9 cellular contexts compared by ENCODE assay signal in genomic region chr4:39043058-39043696, GRCh38. TPM values are rescaled to one million over a fixed set of nuclear protein-coding genes. Genes with fewer than 3 reads are reported as not detected.
DNase-seq lines count a peak whose midpoint lies in the region; ATAC-seq and TF ChIP-seq lines count a peak whose summit lies in the region.
"Had no signal": no experiment of that assay in that cellular context is flagged by ENCODE, and none has a peak within 500 bp of the region (broad histone marks: within the 10 kb centered on the region; RNA-seq: fewer than 3 reads in every experiment).

No MANE protein-coding gene starts in this region.

- intact Hi-C loops in heart right ventricle (cut with DNase I) (loop anchor here in 3 of 10 donors (5.0 to 10.0 kb wide), 4 partner anchors 82 to 142 kb away; partner anchors contain the start of gene WDR19 (in 2 of the 3)), Right ventricle myocardium superior (cut with DNase I) (no loop called here), lower lobe of right lung (cut with DNase I) (no loop called here), uterus (cut with DNase I; ENCODE audit: low total_unique reads) (no loop called here)

- H3K27me3 ChIP-seq in heart right ventricle (no peaks in the 10 kb centered on the region), lower lobe of right lung (ENCODE audit: low read depth) (no peaks in the 10 kb centered on the region), uterus (no peaks in the 10 kb centered on the region)

- H3K36me3 ChIP-seq in heart right ventricle (no peaks in the 10 kb centered on the region), lower lobe of right lung (no peaks in the 10 kb centered on the region), uterus (no peaks in the 10 kb centered on the region)

- peak in 6 of 8 donors; percentile 4 to 71 (median 57) for ATAC-seq in heart right ventricle
- no peak for ATAC-seq in Right ventricle myocardium superior (ENCODE audit: poor library complexity)
- no peak for ATAC-seq in lower lobe of right lung
- ATAC-seq in HG03469 (IDR thresholded peaks at IDR 0.05; ENCODE audit: unreplicated experiment): no peak
- ATAC-seq in HG02840 (IDR thresholded peaks at IDR 0.05; ENCODE audit: low FRiP score, unreplicated experiment): no peak

- H3K9me3 ChIP-seq in heart right ventricle (no peaks in the 10 kb centered on the region), lower lobe of right lung (no peaks in the 10 kb centered on the region), uterus (no peaks in the 10 kb centered on the region)

- DNase-seq in heart right ventricle (no peak), Right ventricle myocardium superior (no peak), lower lobe of right lung (peak; percentile 26), uterus (no peak), SIG-M5 (lab: John Stamatoyannopoulos, UW) (no peak)
- DNase-seq: NCI-H748 treated with DMSO at 0.1 percent for 48 hours had no signal

- 64 to 66% methylated on average over 10 of the region's 10 CpGs for WGBS in heart right ventricle, 2 donors

- H3K27ac ChIP-seq in heart right ventricle: peak overlapping the region; percentile 76 to 98 (median 95)
- peak overlapping the region; percentile 12 for H3K27ac ChIP-seq in angular gyrus (ENCODE audit: low read depth, low read length)
- H3K27ac ChIP-seq in lower lobe of right lung: peak overlapping the region; percentile 88
- H3K27ac ChIP-seq in uterus: peak overlapping the region; percentile 95 to 96

- no peak for TF ChIP-seq CTCF in heart right ventricle (IDR thresholded peaks at IDR 0.05)
- no peak for TF ChIP-seq CTCF in lower lobe of right lung (IDR thresholded peaks at IDR 0.05)
- no peak for TF ChIP-seq CTCF in uterus (IDR thresholded peaks at IDR 0.05)

- H3K4me3 ChIP-seq in heart right ventricle: peak overlapping the region in 4 of 10 donors; percentile 70 to 74 (median 70)
- peak overlapping the region; percentile 66 for H3K4me3 ChIP-seq in lower lobe of right lung
- H3K4me3 ChIP-seq in uterus: no peak overlapping the region

- no peak for TF ChIP-seq POLR2A in uterus (IDR thresholded peaks at IDR 0.05)

- peaks cover 0 to 49% (median 39%) of the 10 kb centered on the region in 9 donors for H3K4me1 ChIP-seq in heart right ventricle
- H3K4me1 ChIP-seq in lower lobe of right lung: peaks cover 47% of the 10 kb centered on the region
- no peaks in the 10 kb centered on the region for H3K4me1 ChIP-seq in uterus

RNA-seq across cellular contexts. Expression of gene TMEM156, which starts 11.0 kb away (rescaled TPM):
- total RNA-seq in heart right ventricle (1 to 10 TPM in 1 of 10 donors, under 1 TPM in 3, not detected in 6; 0.11 to 1.1 (median 0.13) TPM), Right ventricle myocardium superior (not detected), lower lobe of right lung (0.62 TPM), uterus (under 1 TPM in 2 of 4 donors, not detected in 2; 0.37 to 0.41 TPM)
- under 1 TPM in 1 of 2 donors, not detected in 1; 0.10 TPM for polyA plus RNA-seq in heart right ventricle

RNA-seq across cellular contexts. Expression of gene KLHL5, which starts 18.9 kb away (rescaled TPM):
- total RNA-seq in heart right ventricle (10 to 100 TPM in 7 of 10 donors, 1 to 10 TPM in 3; 8.5 to 22.7 (median 13.1) TPM), Right ventricle myocardium superior (13.2 TPM), lower lobe of right lung (28.8 TPM), uterus (10 to 100 TPM; 15.4 to 52.0 (median 33.2) TPM)
- polyA plus RNA-seq in heart right ventricle: 1 to 10 TPM; 4.2 to 8.4 TPM

Comparison
In these comparisons a context has a peak if more than half of its experiments do, and no peak if none do; other contexts are left out.
1. ATAC-seq: peak in heart right ventricle (6 of 8); none in Right ventricle myocardium superior (single experiment), lower lobe of right lung (0 of 2), HG03469 (single experiment) and HG02840 (single experiment).
2. H3K27ac ChIP-seq: peak in every context shown above with its lines; median percentile 96 in uterus; 95 in heart right ventricle; 88 in lower lobe of right lung; 12 in angular gyrus.